Comparison of ENCODE assay signal across 26 cellular contexts in the genomic region with DNA sequence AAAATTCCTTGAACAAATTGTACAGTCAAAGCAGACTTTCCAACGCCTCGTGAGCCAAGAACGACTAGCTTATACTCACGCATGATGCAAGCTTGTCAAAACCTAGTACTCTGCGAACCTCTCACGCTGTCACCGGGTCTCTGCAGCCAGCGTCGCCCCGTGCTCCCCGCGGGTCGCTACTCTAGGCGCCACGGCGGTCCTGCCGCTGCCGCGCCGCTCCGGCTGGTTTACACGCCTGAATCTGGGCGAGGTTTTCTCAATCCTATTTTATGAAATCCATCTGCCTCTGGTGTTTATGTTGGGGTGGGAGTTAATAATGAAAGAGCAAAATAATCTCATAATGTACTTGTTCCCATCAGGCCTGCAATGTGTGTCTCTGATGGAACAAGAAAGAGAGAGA.
"Had no signal": no experiment of that assay in that cellular context is flagged by ENCODE, and none has a peak within 500 bp of the region (broad histone marks: within the 10 kb centered on the region; RNA-seq: fewer than 3 reads in every experiment).

No MANE protein-coding gene starts in this region.

- H3K9me3 ChIP-seq: heart right ventricle, left lung, sigmoid colon, transverse colon, uterus had no signal

- H3K27me3 Mint-ChIP-seq: activated CD4-positive, alpha-beta memory T cell treated with anti-CD3 and anti-CD28 coated beads, Interleukin-2, amount 10 ng/mL, durations not matched to agents 7 days and 5 days; activated naive CD4-positive, alpha-beta T cell treated with anti-CD3 and anti-CD28 coated beads, Interleukin-2, amount 10 ng/mL, durations not matched to agents 7 days and 5 days; progenitor cell of endocrine pancreas had no signal

- H3K4me3 Mint-ChIP-seq: activated CD4-positive, alpha-beta memory T cell treated with anti-CD3 and anti-CD28 coated beads, Interleukin-2, amount 10 ng/mL, durations not matched to agents 7 days and 5 days; activated naive CD4-positive, alpha-beta T cell treated with anti-CD3 and anti-CD28 coated beads, Interleukin-2, amount 10 ng/mL, durations not matched to agents 7 days and 5 days; activated naive CD8-positive, alpha-beta T cell treated with anti-CD3 and anti-CD28 coated beads, Interleukin-2, amount 50 U/mL, for 24 hours; activated T-cell treated with anti-CD3 and anti-CD28 coated beads, Interleukin-2, amount 50 U/mL, for 72 hours; endodermal cell; neural progenitor cell; stimulated activated naive B cell treated with anti-CD40 and anti-IgM and Interleukin-4, amounts not matched to agents 10 μg/mL and 1 μg/mL and 100 μg/mL, for 72 hours; T-helper 17 cell had no signal

- H3K4me1 ChIP-seq: neural progenitor cell, sigmoid colon, uterus had no signal

- H3K27ac ChIP-seq: coronary artery, heart right ventricle, left lung, neural progenitor cell, sigmoid colon, transverse colon, uterus had no signal

- H3K4me3 ChIP-seq: coronary artery, heart right ventricle, left lung, neural progenitor cell, sigmoid colon, smooth muscle cell, transverse colon, uterus had no signal

- DNase-seq: activated CD4-positive, alpha-beta memory T cell treated with anti-CD3 and anti-CD28 coated beads, Interleukin-2, amount 10 ng/mL, durations not matched to agents 7 days and 5 days; activated CD4-positive, alpha-beta T cell treated with anti-CD3 and anti-CD28 coated beads for 4 hours; activated CD4-positive, CD25-positive, alpha-beta regulatory T cell; activated effector memory CD4-positive, alpha-beta T cell treated with anti-CD3 and anti-CD28 coated beads, Interleukin-2, amount 50 U/mL, for 16 hours; activated naive CD4-positive, alpha-beta T cell treated with anti-CD3 and anti-CD28 coated beads, Interleukin-2, amount 10 ng/mL, durations not matched to agents 7 days and 5 days; activated naive CD8-positive, alpha-beta T cell treated with anti-CD3 and anti-CD28 coated beads, Interleukin-2, amount 50 U/mL, for 24 hours; activated T-cell treated with anti-CD3 and anti-CD28 coated beads, Interleukin-2, amount 50 U/mL, for 72 hours; cerebellar nuclear complex; endodermal cell; heart right ventricle; immature natural killer cell; left lung; mammary epithelial cell; midbrain; retina; sigmoid colon; stimulated activated CD4-positive, alpha-beta T cell treated with anti-CD3 and anti-CD28 coated beads, Interleukin-15, amount 100 ng/mL, for 24 hours; stimulated activated CD8-positive, alpha-beta memory T cell treated with anti-CD3 and anti-CD28 coated beads, Interleukin-4, amount 100 ng/mL, for 48 hours; stimulated activated naive B cell treated with anti-CD40 and anti-IgM and Interleukin-4, amounts not matched to agents 10 μg/mL and 1 μg/mL and 100 μg/mL, for 72 hours; T-helper 17 cell; transverse colon; uterus had no signal

- H3K9me3 Mint-ChIP-seq: activated CD4-positive, alpha-beta memory T cell treated with anti-CD3 and anti-CD28 coated beads, Interleukin-2, amount 10 ng/mL, durations not matched to agents 7 days and 5 days; activated naive CD4-positive, alpha-beta T cell treated with anti-CD3 and anti-CD28 coated beads, Interleukin-2, amount 10 ng/mL, durations not matched to agents 7 days and 5 days; activated naive CD8-positive, alpha-beta T cell treated with anti-CD3 and anti-CD28 coated beads, Interleukin-2, amount 50 U/mL, for 24 hours; activated T-cell treated with anti-CD3 and anti-CD28 coated beads, Interleukin-2, amount 50 U/mL, for 72 hours; immature natural killer cell; stimulated activated naive B cell treated with anti-CD40 and anti-IgM and Interleukin-4, amounts not matched to agents 10 μg/mL and 1 μg/mL and 100 μg/mL, for 72 hours had no signal

- ATAC-seq: activated naive CD8-positive, alpha-beta T cell treated with anti-CD3 and anti-CD28 coated beads, Interleukin-2, amount 50 U/mL, for 24 hours; activated T-cell treated with anti-CD3 and anti-CD28 coated beads, Interleukin-2, amount 50 U/mL, for 72 hours; left lung; stimulated activated naive B cell treated with anti-CD40 and anti-IgM and Interleukin-4, amounts not matched to agents 10 μg/mL and 1 μg/mL and 100 μg/mL, for 72 hours had no signal

- H3K36me3 Mint-ChIP-seq: activated naive CD4-positive, alpha-beta T cell treated with anti-CD3 and anti-CD28 coated beads, Interleukin-2, amount 10 ng/mL, durations not matched to agents 7 days and 5 days; immature natural killer cell; stimulated activated naive B cell treated with anti-CD40 and anti-IgM and Interleukin-4, amounts not matched to agents 10 μg/mL and 1 μg/mL and 100 μg/mL, for 72 hours had no signal

- H3K27ac Mint-ChIP-seq: activated CD4-positive, alpha-beta memory T cell treated with anti-CD3 and anti-CD28 coated beads, Interleukin-2, amount 10 ng/mL, durations not matched to agents 7 days and 5 days; activated naive CD4-positive, alpha-beta T cell treated with anti-CD3 and anti-CD28 coated beads, Interleukin-2, amount 10 ng/mL, durations not matched to agents 7 days and 5 days; activated naive CD8-positive, alpha-beta T cell treated with anti-CD3 and anti-CD28 coated beads, Interleukin-2, amount 50 U/mL, for 24 hours; activated T-cell treated with anti-CD3 and anti-CD28 coated beads, Interleukin-2, amount 50 U/mL, for 72 hours; endodermal cell; progenitor cell of endocrine pancreas; stimulated activated naive B cell treated with anti-CD40 and anti-IgM and Interleukin-4, amounts not matched to agents 10 μg/mL and 1 μg/mL and 100 μg/mL, for 72 hours had no signal

- H3K4me2 ChIP-seq: neural progenitor cell, smooth muscle cell had no signal
